Comparison of ENCODE assay signal across 23 cellular contexts in the genomic region with DNA sequence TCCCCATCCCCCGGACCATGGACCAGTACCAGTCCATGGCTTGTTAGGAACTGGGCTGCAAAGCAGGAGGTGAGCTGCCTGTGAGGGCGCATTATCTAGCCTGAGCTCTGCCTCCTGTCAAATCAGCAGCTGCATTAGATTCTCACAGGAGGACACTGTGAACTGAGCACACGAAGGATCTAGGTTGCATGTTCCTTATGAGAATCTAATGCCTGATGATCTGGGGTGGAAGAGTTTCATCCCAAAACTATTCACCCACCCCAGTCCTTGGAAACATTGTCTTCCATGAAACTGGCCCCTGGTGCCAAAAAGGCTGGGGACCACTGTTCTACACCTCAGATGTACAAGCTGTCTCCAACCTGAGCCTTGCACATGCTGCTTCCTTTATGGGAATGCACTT. TPM values are rescaled to one million over a fixed set of nuclear protein-coding genes. Genes with fewer than 3 reads are reported as not detected.
A peak's percentile ranks its signal among the peaks of the same experiment; 100 is the strongest.
DNase-seq lines count a peak whose midpoint lies in the region; ATAC-seq and TF ChIP-seq lines count a peak whose summit lies in the region.
"Had no signal": no experiment of that assay in that cellular context is flagged by ENCODE, and none has a peak within 500 bp of the region (broad histone marks: within the 10 kb centered on the region; RNA-seq: fewer than 3 reads in every experiment).

No MANE protein-coding gene starts in this region.

- H3K36me3 ChIP-seq in HEK293 (ENCODE audit: control insufficient read depth in 2 of 2, insufficient read depth in 1 of 2, low read length in 2 of 2) (no peaks in the 10 kb centered on the region), sigmoid colon (no peaks in the 10 kb centered on the region), thyroid gland (no peaks in the 10 kb centered on the region)
- H3K36me3 ChIP-seq: BE2C had no signal

- no peaks in the 10 kb centered on the region for H3K9me3 ChIP-seq in HEK293 (ENCODE audit: control insufficient read depth, insufficient read depth, low read depth, low read length)
- H3K9me3 ChIP-seq in sigmoid colon: no peaks in the 10 kb centered on the region
- H3K9me3 ChIP-seq in thyroid gland: no peaks in the 10 kb centered on the region

- peaks cover 8% of the 10 kb centered on the region for H3K9me3 Mint-ChIP-seq in WTC11
- H3K9me3 Mint-ChIP-seq in effector memory CD8-positive, alpha-beta T cell: no peaks in the 10 kb centered on the region
- H3K9me3 Mint-ChIP-seq: CD4-positive, alpha-beta memory T cell; CD4-positive, CD25-positive, alpha-beta regulatory T cell; CD8-positive, alpha-beta memory T cell had no signal

- CTCF ChIA-PET in HEK293 (lab: Yijun Ruan, JAX) (interaction anchor here (1.1 kb wide), 1 partner anchor 139 kb away, joined by 4 read pairs; no protein-coding TSS in a partner anchor), WTC11 (lab: Charles Lee) (interaction anchor here (0.6 kb wide), 1 partner anchor 106 kb away, joined by 3 read pairs; no protein-coding TSS in a partner anchor)

- H3K27ac ChIP-seq in HEK293 (ENCODE audit: extremely low read depth, low read depth, low read length) (no peak overlapping the region), sigmoid colon (no peak overlapping the region), thyroid gland (no peak overlapping the region)
- H3K27ac ChIP-seq: BLaER1 had no signal

- 94 to 97% methylated on average over 3 of the region's 3 CpGs for WGBS in sigmoid colon, 2 donors
- WGBS in thyroid gland, 2 donors: 96 to 97% methylated on average over 3 of the region's 3 CpGs

- H3K27me3 ChIP-seq in sigmoid colon (no peaks in the 10 kb centered on the region), thyroid gland (no peaks in the 10 kb centered on the region)
- H3K27me3 ChIP-seq: BE2C, BLaER1 had no signal

- peaks cover 10% of the 10 kb centered on the region for H3K36me3 Mint-ChIP-seq in WTC11
- no peaks in the 10 kb centered on the region for H3K36me3 Mint-ChIP-seq in effector memory CD8-positive, alpha-beta T cell (ENCODE audit: insufficient read depth)
- H3K36me3 Mint-ChIP-seq: CD14-positive monocyte; CD4-positive, CD25-positive, alpha-beta regulatory T cell had no signal

- no peak for TF ChIP-seq EP300 in sigmoid colon (IDR thresholded peaks at IDR 0.05)

- H3K4me1 Mint-ChIP-seq in WTC11: peaks cover 13% of the 10 kb centered on the region
- H3K4me1 Mint-ChIP-seq in effector memory CD8-positive, alpha-beta T cell (ENCODE audit: low read depth in 2 of 2): peaks cover 4 to 9% of the 10 kb centered on the region in 2 donors

- peaks cover 11% of the 10 kb centered on the region for H3K4me1 ChIP-seq in HEK293 (ENCODE audit: control insufficient read depth, insufficient read depth, low read length)
- H3K4me1 ChIP-seq in sigmoid colon: peaks cover 0 to 30% (median 22%) of the 10 kb centered on the region in 4 donors
- peaks cover 22 to 33% of the 10 kb centered on the region in 2 donors for H3K4me1 ChIP-seq in thyroid gland

- H3K4me3 ChIP-seq in HEK293 (ENCODE audit: low read depth, low read length) (no peak overlapping the region), sigmoid colon (no peak overlapping the region), thyroid gland (replicated peaks in 1 of 3) (no peak overlapping the region)
- H3K4me3 ChIP-seq: BLaER1, GM12878 had no signal

- no peaks in the 10 kb centered on the region for H3K27me3 Mint-ChIP-seq in WTC11 (ENCODE audit: low read depth)
- H3K27me3 Mint-ChIP-seq in effector memory CD8-positive, alpha-beta T cell: no peaks in the 10 kb centered on the region
- H3K27me3 Mint-ChIP-seq: CD4-positive, alpha-beta memory T cell; CD4-positive, CD25-positive, alpha-beta regulatory T cell; CD8-positive, alpha-beta memory T cell had no signal

- ATAC-seq in WTC11: no peak
- ATAC-seq in effector memory CD8-positive, alpha-beta T cell (replicated peaks): no peak
- ATAC-seq: GM12878 had no signal

- no peak for TF ChIP-seq CTCF in HEK293 (tag by site-specific recombination; IDR thresholded peaks at IDR 0.05)
- TF ChIP-seq CTCF in WTC11 (IDR thresholded peaks at IDR 0.05): no peak
- TF ChIP-seq CTCF in sigmoid colon (IDR thresholded peaks at IDR 0.05): no peak
- TF ChIP-seq CTCF in thyroid gland (IDR thresholded peaks at IDR 0.05): no peak

- H3K4me3 Mint-ChIP-seq in WTC11: no peak overlapping the region
- no peak overlapping the region for H3K4me3 Mint-ChIP-seq in effector memory CD8-positive, alpha-beta T cell
- H3K4me3 Mint-ChIP-seq: CD14-positive monocyte; CD4-positive, alpha-beta memory T cell; CD4-positive, CD25-positive, alpha-beta regulatory T cell; CD8-positive, alpha-beta memory T cell had no signal

- no peak overlapping the region for H3K27ac Mint-ChIP-seq in WTC11
- H3K27ac Mint-ChIP-seq in effector memory CD8-positive, alpha-beta T cell: peak overlapping the region in 1 of 2 donors; percentile 32
- H3K27ac Mint-ChIP-seq: CD4-positive, alpha-beta memory T cell; CD4-positive, CD25-positive, alpha-beta regulatory T cell; CD8-positive, alpha-beta memory T cell had no signal

- DNase-seq in WTC11 (ENCODE audit: low spot score): no peak
- DNase-seq in sigmoid colon: peak; percentile 47
- no peak for DNase-seq in thyroid gland
- no peak for DNase-seq in effector memory CD8-positive, alpha-beta T cell
- DNase-seq: 8988T; ACHN; BE2C; C1 segment of cervical spinal cord; CD4-positive, alpha-beta memory T cell; CD4-positive, CD25-positive, alpha-beta regulatory T cell; CD8-positive, alpha-beta memory T cell; COR-L47; DMS 273 treated with DMSO at 0.1 percent for 48 hours; DMS153; DMS53; DMS79; DND-41; EL; GDM1 had no signal

- intact Hi-C loops in sigmoid colon (cut with DNase I) (no loop called here), thyroid gland (cut with DNase I) (no loop called here)

- TF ChIP-seq POLR2A in sigmoid colon (IDR thresholded peaks at IDR 0.05) (no peak), thyroid gland (IDR thresholded peaks at IDR 0.05) (no peak)

- POLR2A ChIA-PET in HEK293 (lab: Yijun Ruan, JAX): no interaction called here
- POLR2A ChIA-PET in WTC11 (lab: Charles Lee): interaction anchor here (0.7 kb wide), 1 partner anchor 140 kb away, joined by 3 read pairs; no protein-coding TSS in a partner anchor

TF ChIP-seq in HEK293, 187 proteins besides CTCF, POLR2A, EP300 and RAD21 (continues in another document):
- TF ChIP-seq ZSCAN5A (tag by site-specific recombination; IDR thresholded peaks at IDR 0.05): no peak
- TF ChIP-seq ZNF350 (tag by site-specific recombination; IDR thresholded peaks at IDR 0.05): no peak
- TF ChIP-seq ZSCAN30 (tag by site-specific recombination; IDR thresholded peaks at IDR 0.05): 0 out of 2 replicates have a peak, but pooled peaks have one; percentile 32
- no peak for TF ChIP-seq ZSCAN23 (tag by site-specific recombination; IDR thresholded peaks at IDR 0.05)
- TF ChIP-seq ZNF707 (tag by site-specific recombination; IDR thresholded peaks at IDR 0.05): no peak
- peak; percentile 54 for TF ChIP-seq ZNF549 (tag by site-specific recombination; IDR thresholded peaks at IDR 0.05)

TF ChIP-seq in WTC11, 78 proteins besides CTCF, POLR2A, EP300 and RAD21 (continues in another document):
- no peak for TF ChIP-seq MXD4 (CRISPR knock-in tag; IDR thresholded peaks at IDR 0.05; ENCODE audit: borderline replicate concordance)
- no peak for TF ChIP-seq CREB1 (CRISPR knock-in tag; IDR thresholded peaks at IDR 0.05)
- 0 out of 2 replicates have a peak, but pooled peaks have one; percentile 63 for TF ChIP-seq ZNF121 (CRISPR knock-in tag; IDR thresholded peaks at IDR 0.05)
- TF ChIP-seq EMX1 (CRISPR knock-in tag; IDR thresholded peaks at IDR 0.05): no peak
- TF ChIP-seq RORB (CRISPR knock-in tag; IDR thresholded peaks at IDR 0.05): no peak
- no peak for TF ChIP-seq PRDM15 (CRISPR knock-in tag; IDR thresholded peaks at IDR 0.05)

RNA-seq across cellular contexts. Expression of gene JMJD1C, which starts 24.1 kb away (rescaled TPM):
- total RNA-seq in WTC11 (2021) (158 to 180 TPM (median 161 TPM) in 3 replicates), sigmoid colon (100 to 1,000 TPM in 3 of 4 donors, 10 to 100 TPM in 1; 94.2 to 134 (median 121) TPM), thyroid gland (100 to 1,000 TPM; 120 to 168 (median 136) TPM)
- 10 to 100 TPM; 13.2 to 26.9 (median 14.3) TPM for polyA plus RNA-seq in sigmoid colon

RNA-seq across cellular contexts. Expression of gene REEP3, which starts 31.4 kb away (rescaled TPM):
- total RNA-seq in WTC11 (2021): 18.5 to 23.2 TPM (median 21.2 TPM) in 3 replicates
- total RNA-seq in sigmoid colon: 100 to 1,000 TPM in 2 of 4 donors, 10 to 100 TPM in 2; 69.2 to 116 (median 101) TPM
- polyA plus RNA-seq in sigmoid colon: 10 to 100 TPM in 1 of 3 donors, 1 to 10 TPM in 2; 8.6 to 10.2 (median 9.3) TPM
- 10 to 100 TPM; 63.4 to 79.6 (median 73.1) TPM for total RNA-seq in thyroid gland

Comparison
In these comparisons a context has a peak if more than half of its experiments do, and no peak if none do; other contexts are left out.
1. Of the 8 proteins assayed by ChIP-seq in both HEK293 and WTC11: peak only in HEK293: none; only in WTC11: ZNF121; in both: none; in neither: 7.